Comparison of ENCODE assay signal across 24 cellular contexts in the genomic region with DNA sequence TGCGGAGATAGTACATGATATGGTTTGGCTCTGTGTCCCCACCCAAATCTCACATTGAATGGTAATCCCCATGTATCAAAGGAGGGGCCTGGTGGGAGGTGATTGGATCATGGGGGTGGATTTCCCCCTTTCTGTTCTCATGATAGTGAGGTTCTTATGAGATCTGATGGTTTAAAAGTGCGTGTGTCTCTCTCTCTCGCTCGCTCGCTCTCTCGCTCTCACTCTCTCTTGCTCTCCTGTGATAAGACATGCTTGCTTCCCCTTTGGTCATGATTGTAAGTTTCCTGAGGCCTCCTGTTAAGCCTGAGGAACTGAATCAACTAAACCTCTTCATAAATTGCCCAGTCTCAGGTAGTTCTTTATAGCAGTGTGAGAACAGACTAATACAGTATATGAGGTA.
"Had no signal": no experiment of that assay in that cellular context is flagged by ENCODE, and none has a peak within 500 bp of the region (broad histone marks: within the 10 kb centered on the region; RNA-seq: fewer than 3 reads in every experiment).

No MANE protein-coding gene starts in this region.

- H3K9me3 ChIP-seq: gastrocnemius medialis, prostate gland, right atrium auricular region, thoracic aorta, tibial nerve, upper lobe of left lung had no signal

- H3K36me3 ChIP-seq: gastrocnemius medialis, prostate gland, right atrium auricular region, thoracic aorta, tibial nerve, upper lobe of left lung had no signal

- FAIRE-seq: colon, kidney, urothelium cell line had no signal

- DNase-seq: dorsolateral prefrontal cortex; effector CD8-positive, alpha-beta T cell; endodermal cell; foreskin fibroblast; gastrocnemius medialis; head of caudate nucleus; kidney; mesenchymal stem cell; midbrain; naive thymus-derived CD4-positive, alpha-beta T cell; nucleus accumbens; stimulated activated CD4-positive, alpha-beta T cell treated with anti-CD3 and anti-CD28 coated beads, Interleukin-2, amount 100 ng/mL, for 24 hours; stimulated activated naive B cell treated with anti-CD40 and anti-IgM and Interleukin-4, amounts not matched to agents 10 μg/mL and 1 μg/mL and 100 μg/mL, for 72 hours; upper lobe of left lung had no signal

- ATAC-seq: esophagus mucosa; gastrocnemius medialis; left lobe of liver; naive thymus-derived CD4-positive, alpha-beta T cell; sciatic nerve; stimulated activated naive B cell treated with anti-CD40 and anti-IgM and Interleukin-4, amounts not matched to agents 10 μg/mL and 1 μg/mL and 100 μg/mL, for 72 hours had no signal

- H3K4me3 ChIP-seq: dorsolateral prefrontal cortex, gastrocnemius medialis, prostate gland, right atrium auricular region, thoracic aorta, tibial nerve, upper lobe of left lung had no signal

- H3K27me3 ChIP-seq: dorsolateral prefrontal cortex, gastrocnemius medialis, right atrium auricular region, tibial nerve, upper lobe of left lung had no signal

- H3K4me1 ChIP-seq: gastrocnemius medialis, prostate gland, tibial nerve, upper lobe of left lung had no signal

- H3K27ac ChIP-seq: dorsolateral prefrontal cortex, epithelial cell of prostate, gastrocnemius medialis, prostate gland, right atrium auricular region, thoracic aorta, tibial nerve, upper lobe of left lung had no signal
